In the genomic region with DNA sequence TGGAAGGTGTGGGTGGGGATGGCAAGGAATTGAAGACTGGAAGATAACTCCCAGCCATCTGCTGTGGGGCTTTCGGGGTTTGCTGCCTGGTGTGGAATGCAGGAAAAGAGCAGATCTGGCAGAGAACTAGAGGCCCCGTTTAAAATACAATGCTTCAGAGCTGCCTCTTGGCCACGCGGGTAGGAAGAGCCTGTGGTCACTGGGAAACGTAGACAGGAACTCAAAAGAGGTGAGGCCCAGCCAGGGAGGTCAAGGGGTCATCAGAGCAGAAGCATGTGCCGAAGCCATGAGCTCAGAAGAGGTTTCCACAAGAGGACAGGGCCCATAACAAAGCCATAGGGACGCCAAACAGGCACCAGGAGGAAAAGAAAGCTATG, we compare ENCODE assay signal across 10 cellular contexts. TPM values are rescaled to one million over a fixed set of nuclear protein-coding genes. Genes with fewer than 3 reads are reported as not detected.
DNase-seq lines count a peak whose midpoint lies in the region; ATAC-seq and TF ChIP-seq lines count a peak whose summit lies in the region.
"Had no signal": no experiment of that assay in that cellular context is flagged by ENCODE, and none has a peak within 500 bp of the region (broad histone marks: within the 10 kb centered on the region; RNA-seq: fewer than 3 reads in every experiment).

No MANE protein-coding gene starts in this region.

- H3K4me3 ChIP-seq in SU-DHL-6 (ENCODE audit: insufficient read depth, low read length, poor library complexity, severe bottlenecking) = peak overlapping the region; percentile 37
- no peak overlapping the region for H3K4me3 ChIP-seq in upper lobe of right lung
- H3K4me3 ChIP-seq in tibial artery = no peak overlapping the region
- H3K4me3 ChIP-seq: skin epidermis had no signal

- no peaks in the 10 kb centered on the region for H3K36me3 Mint-ChIP-seq in activated naive CD4-positive, alpha-beta T cell treated with anti-CD3 and anti-CD28 coated beads, Interleukin-2, amount 50 U/mL, for 72 hours

- H3F3A ChIP-seq in SU-DHL-6 (ENCODE audit: insufficient read depth) = peaks cover 10% of the 10 kb centered on the region

- H3K9ac ChIP-seq in SU-DHL-6 (ENCODE audit: low read length) = peak overlapping the region; percentile 58

- peak overlapping the region; percentile 3 to 32 for H3K27ac Mint-ChIP-seq in activated naive CD4-positive, alpha-beta T cell treated with anti-CD3 and anti-CD28 coated beads, Interleukin-2, amount 50 U/mL, for 72 hours

- H3K27me3 ChIP-seq in SU-DHL-6 (ENCODE audit: low read length) (no peaks in the 10 kb centered on the region), upper lobe of right lung (no peaks in the 10 kb centered on the region), tibial artery (no peaks in the 10 kb centered on the region)

- H3K4me1 ChIP-seq in upper lobe of right lung (peaks cover 10% of the 10 kb centered on the region), tibial artery (no peaks in the 10 kb centered on the region)

- H3K9me2 ChIP-seq in SU-DHL-6 (replicated peaks; ENCODE audit: insufficient read depth, low read length) = no peaks in the 10 kb centered on the region

- no peaks in the 10 kb centered on the region for H3K36me3 ChIP-seq in SU-DHL-6 (ENCODE audit: low read length)
- H3K36me3 ChIP-seq in upper lobe of right lung = no peaks in the 10 kb centered on the region
- H3K36me3 ChIP-seq in tibial artery = no peaks in the 10 kb centered on the region

- peaks cover 97% of the 10 kb centered on the region for H3K79me2 ChIP-seq in SU-DHL-6 (ENCODE audit: insufficient read depth, low read length)

- intact Hi-C loops in upper lobe of right lung (cut with DNase I) (no loop called here), tibial artery (cut with DNase I; ENCODE audit: low total_unique reads) (no loop called here)

- H4K20me1 ChIP-seq in SU-DHL-6 (ENCODE audit: low read depth, low read length) = no peaks in the 10 kb centered on the region

- H3K9me3 Mint-ChIP-seq in activated naive CD4-positive, alpha-beta T cell treated with anti-CD3 and anti-CD28 coated beads, Interleukin-2, amount 50 U/mL, for 72 hours = no peaks in the 10 kb centered on the region

- ATAC-seq in activated naive CD4-positive, alpha-beta T cell treated with anti-CD3 and anti-CD28 coated beads, Interleukin-2, amount 50 U/mL, for 72 hours = no peak
- ATAC-seq in upper lobe of right lung = peak; percentile 52

- H3K9me3 ChIP-seq in SU-DHL-6 (ENCODE audit: insufficient read depth, low read length) (no peaks in the 10 kb centered on the region), upper lobe of right lung (no peaks in the 10 kb centered on the region), tibial artery (no peaks in the 10 kb centered on the region)

- no peak overlapping the region for H2AFZ ChIP-seq in SU-DHL-6 (ENCODE audit: low read depth, low read length, severe bottlenecking)

- DNase-seq in activated naive CD4-positive, alpha-beta T cell treated with anti-CD3 and anti-CD28 coated beads, Interleukin-2, amount 50 U/mL, for 72 hours (ENCODE audit: low spot score in 2 of 2) = no peak
- DNase-seq in activated naive CD4-positive, alpha-beta T cell (lab: John Stamatoyannopoulos, UW) = no peak
- DNase-seq in islet precursor cell (peak; percentile 71), upper lobe of right lung (no peak), tibial artery (no peak), activated T-cell treated with anti-CD3 and anti-CD28 coated beads for 4 hours (no peak), SW480 (ENCODE audit: low spot score) (no peak)
- DNase-seq: NCI-H1930 had no signal

- H3K27ac ChIP-seq in SU-DHL-6 (ENCODE audit: low read depth, low read length) (peak overlapping the region; percentile 87), upper lobe of right lung (peak overlapping the region; percentile 58), tibial artery (no peak overlapping the region)

- TF ChIP-seq CTCF in SU-DHL-6 (IDR thresholded peaks at IDR 0.05; ENCODE audit: insufficient read depth, low read length, poor library complexity, severe bottlenecking) = no peak
- TF ChIP-seq CTCF in upper lobe of right lung (IDR thresholded peaks at IDR 0.05) = no peak
- no peak for TF ChIP-seq CTCF in tibial artery (IDR thresholded peaks at IDR 0.05)

- peak overlapping the region; percentile 66 for H3K4me2 ChIP-seq in SU-DHL-6 (ENCODE audit: low read depth, low read length, poor library complexity, severe bottlenecking)

RNA-seq across cellular contexts. Expression of gene STS, which starts 14.5 kb away (rescaled TPM):
- total RNA-seq in activated naive CD4-positive, alpha-beta T cell treated with anti-CD3 and anti-CD28 coated beads, Interleukin-2, amount 50 U/mL, for 72 hours = 1 to 10 TPM in 1 of 2 donors, under 1 TPM in 1; 0.39 to 1.1 TPM
- 11.6 TPM for total RNA-seq in upper lobe of right lung

RNA-seq across cellular contexts. Expression of gene PUDP, which starts 14.9 kb away (rescaled TPM):
- 10 to 100 TPM in 1 of 2 donors, 1 to 10 TPM in 1; 4.3 to 14.1 TPM for total RNA-seq in activated naive CD4-positive, alpha-beta T cell treated with anti-CD3 and anti-CD28 coated beads, Interleukin-2, amount 50 U/mL, for 72 hours
- 17.5 TPM for total RNA-seq in upper lobe of right lung

Comparison
In these comparisons a context has a peak if more than half of its experiments do, and no peak if none do; other contexts are left out.
1. H3K27ac ChIP-seq: peak in SU-DHL-6 (single experiment) and upper lobe of right lung (single experiment); none in tibial artery (0 of 2).